ENCODE assay signal across 8 cellular contexts in the genomic region with DNA sequence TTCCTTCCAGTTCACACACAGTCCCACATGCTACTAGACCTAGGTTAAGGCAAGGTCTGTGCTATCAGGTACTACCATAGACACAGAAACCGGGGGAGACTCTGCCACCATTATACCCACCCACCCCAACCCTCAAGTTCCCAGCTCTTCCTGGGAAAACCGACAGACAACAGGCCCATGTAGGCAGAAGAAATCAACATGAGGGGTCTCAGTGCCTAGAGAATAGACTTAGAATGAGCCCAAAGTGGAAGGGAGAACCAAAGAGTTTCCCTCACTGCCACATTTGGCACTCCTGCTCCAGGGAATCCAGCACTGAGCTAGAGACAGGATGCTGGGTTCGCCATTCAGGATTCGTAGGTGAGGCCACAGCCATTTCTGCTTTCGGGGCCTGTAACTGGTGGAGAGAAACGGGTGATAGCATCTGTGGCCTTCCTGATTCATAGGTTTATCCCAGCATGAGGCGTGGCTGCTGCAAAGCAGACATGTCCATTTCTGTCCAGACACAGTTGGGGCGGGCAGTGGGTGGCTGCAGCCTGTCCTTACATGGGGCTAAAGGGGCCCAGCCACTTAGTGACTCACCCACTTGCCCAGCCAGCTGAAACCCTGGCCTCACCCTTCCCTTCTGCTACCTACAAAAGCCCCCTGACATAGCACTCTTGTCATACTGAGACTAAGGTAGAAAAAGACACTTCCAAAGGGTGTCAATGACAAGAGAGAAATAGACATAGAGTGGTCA.
DNase-seq lines count a peak whose midpoint lies in the region; ATAC-seq, FAIRE-seq and TF ChIP-seq lines count a peak whose summit lies in the region.

No MANE protein-coding gene starts in this region.

- TF ChIP-seq CTCF in activated B cell treated with CpG ODN at 0.5 μM for 24 hours (IDR thresholded peaks at IDR 0.05) (no peak), D721Med (IDR thresholded peaks at IDR 0.05; ENCODE audit: insufficient read depth, missing control alignments) (no peak)

- CTCF ChIA-PET in activated B cell treated with CpG ODN at 0.5 μM for 24 hours (lab: Charles Lee) = no interaction called here

- peak overlapping the region; percentile 61 for H3K27ac Mint-ChIP-seq in activated B cell treated with CpG ODN at 0.5 μM for 24 hours

- H3K4me3 Mint-ChIP-seq in activated B cell treated with CpG ODN at 0.5 μM for 24 hours = no peak overlapping the region

- no peaks in the 10 kb centered on the region for H3K9me3 Mint-ChIP-seq in activated B cell treated with CpG ODN at 0.5 μM for 24 hours

- DNase-seq in activated B cell treated with CpG ODN at 0.5 μM for 24 hours (no peak), kidney tubule cell (ENCODE audit: low spot score) (peak; percentile 98), D721Med (ENCODE audit: insufficient read length, low spot score) (no peak), Ammon's horn (ENCODE audit: low spot score) (no peak), NCI-H1092 (lab: John Stamatoyannopoulos, UW) (no peak)

- H3K4me1 Mint-ChIP-seq in activated B cell treated with CpG ODN at 0.5 μM for 24 hours = peaks cover 95% of the 10 kb centered on the region

- POLR2A ChIA-PET in activated B cell treated with CpG ODN at 0.5 μM for 24 hours (lab: Charles Lee) = interaction anchor here (0.6 to 2.6 kb wide), 8 partner anchors 19 to 81 kb away, joined by 3 to 20 read pairs (median 4); a partner anchor contains a TSS

- H3K36me3 Mint-ChIP-seq in activated B cell treated with CpG ODN at 0.5 μM for 24 hours (ENCODE audit: low read depth) = no peaks in the 10 kb centered on the region

- no peaks in the 10 kb centered on the region for H3K27me3 Mint-ChIP-seq in activated B cell treated with CpG ODN at 0.5 μM for 24 hours

- no peak for FAIRE-seq in D721Med (lab: Jason Lieb, UNC)

- intact Hi-C loops in activated B cell treated with CpG ODN at 0.5 μM for 24 hours (cut with micrococcal nuclease) = no loop called here

- peak; percentile 32 for ATAC-seq in GM18499 (IDR thresholded peaks at IDR 0.05; ENCODE audit: insufficient read depth, unreplicated experiment)
- peak; percentile 23 for ATAC-seq in HG02840 (IDR thresholded peaks at IDR 0.05; ENCODE audit: low FRiP score, unreplicated experiment)
- ATAC-seq in activated B cell treated with CpG ODN at 0.5 μM for 24 hours (ENCODE audit: low read depth) = no peak
- ATAC-seq in GM21423 (IDR thresholded peaks at IDR 0.05; ENCODE audit: unreplicated experiment) = no peak

Comparison
In these comparisons a context has a peak if more than half of its experiments do, and no peak if none do; other contexts are left out.
1. ATAC-seq: peak in GM18499 (single experiment) and HG02840 (single experiment); none in activated B cell treated with CpG ODN at 0.5 μM for 24 hours (single experiment) and GM21423 (single experiment).